ENCODE assay signal across 1 cellular context in the genomic region with DNA sequence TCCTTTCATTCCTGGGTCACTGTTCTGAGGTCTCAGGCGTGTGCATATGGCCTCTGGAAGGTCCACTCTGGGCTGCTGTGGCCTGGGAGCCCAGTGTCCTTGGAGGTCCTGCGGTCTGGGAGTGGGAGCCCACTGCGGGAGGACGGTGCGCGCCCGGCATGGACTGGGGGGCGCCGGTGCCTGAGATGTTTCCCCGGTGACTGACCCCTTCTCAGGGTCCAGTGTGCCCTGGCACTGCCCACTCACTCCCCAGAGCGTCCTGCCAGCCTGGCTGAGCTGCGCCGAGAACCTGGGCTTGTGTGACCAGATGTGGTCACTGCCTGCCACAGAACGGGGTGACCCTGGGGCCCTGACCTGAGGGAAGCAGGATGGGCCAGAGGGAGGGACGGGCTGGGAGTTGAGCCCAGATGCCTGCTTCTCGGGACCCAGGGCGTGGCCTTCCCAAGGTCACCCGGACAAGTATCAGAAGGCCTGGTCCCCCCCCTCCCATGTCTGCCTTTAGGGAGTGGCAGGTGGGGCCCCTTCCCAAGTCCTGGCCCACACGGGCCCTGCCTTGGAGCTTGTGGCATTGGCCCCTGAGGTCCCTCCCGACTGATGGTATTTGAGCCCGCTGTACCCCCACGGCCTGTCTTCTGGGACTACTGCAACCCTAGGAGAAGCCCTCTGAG.
TF ChIP-seq lines count a peak whose summit lies in the region.

No MANE protein-coding gene starts in this region.

TF ChIP-seq in HepG2, 621 proteins besides CTCF, POLR2A, EP300 and RAD21:
- TF ChIP-seq AGO2 (optimal IDR thresholded peaks at IDR 0.05; ENCODE audit: low read depth, low read length) (peak; percentile 71), KDM3A (CRISPR knock-in tag; IDR thresholded peaks at IDR 0.05; ENCODE audit: low read depth) (no peak), MAZ (IDR thresholded peaks at IDR 0.05; ENCODE audit: borderline replicate concordance, low read depth, low read length) (no peak), MAZ (CRISPR knock-in tag; IDR thresholded peaks at IDR 0.05; ENCODE audit: low read depth) (no peak), RBFOX2 (IDR thresholded peaks at IDR 0.05; ENCODE audit: low read depth, low read length) (peak; percentile 42; the same call in 1 of the 2 replicates), ZNF296 (CRISPR knock-in tag; conservative IDR thresholded peaks at IDR 0.05) (0 out of 2 replicates have a peak, but pooled peaks have one; percentile 35), MTA1 (CRISPR knock-in tag; IDR thresholded peaks at IDR 0.05; ENCODE audit: borderline replicate concordance) (peak; percentile 16; the same call in 1 of the 2 replicates), POLR2AphosphoS5 (IDR thresholded peaks at IDR 0.05; ENCODE audit: low read depth, low read length) (0 out of 2 replicates have a peak, but pooled peaks have one; percentile 7), HNRNPL (IDR thresholded peaks at IDR 0.05; ENCODE audit: low read depth, low read length) (0 out of 2 replicates have a peak, but pooled peaks have one; percentile 59), ZBTB38 (CRISPR knock-in tag; IDR thresholded peaks at IDR 0.05) (peak; percentile 31; the same call in 1 of the 2 replicates), CBFB (CRISPR knock-in tag; IDR thresholded peaks at IDR 0.05) (no peak), ZMAT3 (CRISPR knock-in tag; conservative IDR thresholded peaks at IDR 0.05) (no peak), PBX2 (CRISPR knock-in tag; IDR thresholded peaks at IDR 0.05) (no peak)
- TF ChIP-seq, protein P1, sequence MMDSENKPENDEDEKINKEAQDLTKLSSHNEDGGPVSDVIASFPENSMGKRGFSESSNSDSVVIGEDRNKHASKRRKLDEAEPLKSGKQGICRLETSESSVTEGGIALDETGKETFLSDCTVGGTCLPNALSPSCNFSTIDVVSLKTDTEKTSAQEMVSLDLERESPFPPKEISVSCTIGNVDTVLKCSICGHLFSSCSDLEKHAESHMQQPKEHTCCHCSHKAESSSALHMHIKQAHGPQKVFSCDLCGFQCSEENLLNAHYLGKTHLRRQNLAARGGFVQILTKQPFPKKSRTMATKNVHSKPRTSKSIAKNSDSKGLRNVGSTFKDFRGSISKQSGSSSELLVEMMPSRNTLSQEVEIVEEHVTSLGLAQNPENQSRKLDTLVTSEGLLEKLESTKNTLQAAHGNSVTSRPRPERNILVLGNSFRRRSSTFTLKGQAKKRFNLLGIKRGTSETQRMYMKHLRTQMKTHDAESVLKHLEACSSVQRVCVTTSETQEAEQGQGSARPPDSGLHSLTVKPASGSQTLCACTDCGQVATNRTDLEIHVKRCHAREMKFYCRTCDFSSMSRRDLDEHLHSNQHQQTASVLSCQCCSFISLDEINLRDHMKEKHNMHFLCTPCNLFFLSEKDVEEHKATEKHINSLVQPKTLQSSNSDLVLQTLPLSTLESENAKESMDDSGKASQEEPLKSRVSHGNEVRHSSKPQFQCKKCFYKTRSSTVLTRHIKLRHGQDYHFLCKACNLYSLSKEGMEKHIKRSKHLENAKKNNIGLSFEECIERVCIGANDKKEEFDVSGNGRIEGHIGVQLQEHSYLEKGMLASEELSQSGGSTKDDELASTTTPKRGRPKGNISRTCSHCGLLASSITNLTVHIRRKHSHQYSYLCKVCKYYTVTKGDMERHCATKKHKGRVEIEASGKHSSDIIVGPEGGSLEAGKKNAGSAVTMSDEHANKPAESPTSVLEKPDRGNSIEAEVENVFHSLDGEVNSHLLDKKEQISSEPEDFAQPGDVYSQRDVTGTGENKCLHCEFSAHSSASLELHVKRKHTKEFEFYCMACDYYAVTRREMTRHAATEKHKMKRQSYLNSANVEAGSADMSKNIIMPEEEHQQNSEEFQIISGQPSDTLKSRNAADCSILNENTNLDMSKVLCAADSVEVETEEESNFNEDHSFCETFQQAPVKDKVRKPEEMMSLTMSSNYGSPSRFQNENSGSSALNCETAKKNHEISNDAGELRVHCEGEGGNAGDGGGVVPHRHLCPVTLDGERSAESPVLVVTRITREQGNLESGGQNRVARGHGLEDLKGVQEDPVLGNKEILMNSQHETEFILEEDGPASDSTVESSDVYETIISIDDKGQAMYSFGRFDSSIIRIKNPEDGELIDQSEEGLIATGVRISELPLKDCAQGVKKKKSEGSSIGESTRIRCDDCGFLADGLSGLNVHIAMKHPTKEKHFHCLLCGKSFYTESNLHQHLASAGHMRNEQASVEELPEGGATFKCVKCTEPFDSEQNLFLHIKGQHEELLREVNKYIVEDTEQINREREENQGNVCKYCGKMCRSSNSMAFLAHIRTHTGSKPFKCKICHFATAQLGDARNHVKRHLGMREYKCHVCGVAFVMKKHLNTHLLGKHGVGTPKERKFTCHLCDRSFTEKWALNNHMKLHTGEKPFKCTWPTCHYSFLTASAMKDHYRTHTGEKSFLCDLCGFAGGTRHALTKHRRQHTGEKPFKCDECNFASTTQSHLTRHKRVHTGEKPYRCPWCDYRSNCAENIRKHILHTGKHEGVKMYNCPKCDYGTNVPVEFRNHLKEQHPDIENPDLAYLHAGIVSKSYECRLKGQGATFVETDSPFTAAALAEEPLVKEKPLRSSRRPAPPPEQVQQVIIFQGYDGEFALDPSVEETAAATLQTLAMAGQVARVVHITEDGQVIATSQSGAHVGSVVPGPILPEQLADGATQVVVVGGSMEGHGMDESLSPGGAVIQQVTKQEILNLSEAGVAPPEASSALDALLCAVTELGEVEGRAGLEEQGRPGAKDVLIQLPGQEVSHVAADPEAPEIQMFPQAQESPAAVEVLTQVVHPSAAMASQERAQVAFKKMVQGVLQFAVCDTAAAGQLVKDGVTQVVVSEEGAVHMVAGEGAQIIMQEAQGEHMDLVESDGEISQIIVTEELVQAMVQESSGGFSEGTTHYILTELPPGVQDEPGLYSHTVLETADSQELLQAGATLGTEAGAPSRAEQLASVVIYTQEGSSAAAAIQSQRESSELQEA (CRISPR knock-in tag; IDR thresholded peaks at IDR 0.05; ENCODE audit: not compliant biosample characterization): no peak
